9 cellular contexts compared by ENCODE assay signal in genomic region chr7:2209961-2210323, GRCh38. TPM values are rescaled to one million over a fixed set of nuclear protein-coding genes. Genes with fewer than 3 reads are reported as not detected.
DNase-seq lines count a peak whose midpoint lies in the region; ATAC-seq and TF ChIP-seq lines count a peak whose summit lies in the region.
"Had no signal": no experiment of that assay in that cellular context is flagged by ENCODE, and none has a peak within 500 bp of the region (broad histone marks: within the 10 kb centered on the region; RNA-seq: fewer than 3 reads in every experiment).

No MANE protein-coding gene starts in this region.

- H3K9me3 Mint-ChIP-seq in HFFc6 = no peaks in the 10 kb centered on the region
- no peaks in the 10 kb centered on the region for H3K9me3 Mint-ChIP-seq in activated B cell treated with CpG ODN at 0.5 μM for 24 hours
- no peaks in the 10 kb centered on the region for H3K9me3 Mint-ChIP-seq in stimulated activated memory B cell treated with anti-CD40 and anti-IgM and Interleukin-4, amounts not matched to agents 10 μg/mL and 1 μg/mL and 100 μg/mL, for 72 hours
- H3K9me3 Mint-ChIP-seq: activated T-helper 17 cell treated with anti-CD3 and anti-CD28 coated beads, Interleukin-2, amount 50 U/mL, for 72 hours had no signal

- peak; percentile 9 for ATAC-seq in GM18909 (IDR thresholded peaks at IDR 0.05; ENCODE audit: poor library complexity, unreplicated experiment)
- peak; percentile 19 for ATAC-seq in activated B cell treated with CpG ODN at 0.5 μM for 24 hours (ENCODE audit: low read depth)
- ATAC-seq in stimulated activated memory B cell treated with anti-CD40 and anti-IgM and Interleukin-4, amounts not matched to agents 10 μg/mL and 1 μg/mL and 100 μg/mL, for 72 hours = no peak
- ATAC-seq in GM21717 (IDR thresholded peaks at IDR 0.05; ENCODE audit: unreplicated experiment) = no peak
- ATAC-seq in GM21825 (IDR thresholded peaks at IDR 0.05; ENCODE audit: unreplicated experiment) = no peak

- H3K27me3 Mint-ChIP-seq in HFFc6 (ENCODE audit: insufficient read depth) (no peaks in the 10 kb centered on the region), activated B cell treated with CpG ODN at 0.5 μM for 24 hours (no peaks in the 10 kb centered on the region)
- H3K27me3 Mint-ChIP-seq in stimulated activated memory B cell treated with anti-CD40 and anti-IgM and Interleukin-4, amounts not matched to agents 10 μg/mL and 1 μg/mL and 100 μg/mL, for 72 hours = no peaks in the 10 kb centered on the region
- H3K27me3 Mint-ChIP-seq: activated T-helper 17 cell treated with anti-CD3 and anti-CD28 coated beads, Interleukin-2, amount 50 U/mL, for 72 hours had no signal

- intact Hi-C loops in activated B cell treated with CpG ODN at 0.5 μM for 24 hours (cut with micrococcal nuclease) = loop anchor here (1.0 kb wide), 3 partner anchors 110 to 631 kb away; no protein-coding TSS in a partner anchor

- H3K36me3 Mint-ChIP-seq in HFFc6 (ENCODE audit: low read depth) (peaks cover 12% of the 10 kb centered on the region), activated B cell treated with CpG ODN at 0.5 μM for 24 hours (ENCODE audit: low read depth) (peaks cover 68% of the 10 kb centered on the region)
- H3K36me3 Mint-ChIP-seq in stimulated activated memory B cell treated with anti-CD40 and anti-IgM and Interleukin-4, amounts not matched to agents 10 μg/mL and 1 μg/mL and 100 μg/mL, for 72 hours = peaks cover 68% of the 10 kb centered on the region

- H3K4me1 Mint-ChIP-seq in HFFc6 (ENCODE audit: low read depth) = peaks cover 8% of the 10 kb centered on the region
- H3K4me1 Mint-ChIP-seq in activated B cell treated with CpG ODN at 0.5 μM for 24 hours = peaks cover 9% of the 10 kb centered on the region
- H3K4me1 Mint-ChIP-seq in stimulated activated memory B cell treated with anti-CD40 and anti-IgM and Interleukin-4, amounts not matched to agents 10 μg/mL and 1 μg/mL and 100 μg/mL, for 72 hours = peaks cover 45% of the 10 kb centered on the region
- H3K4me1 Mint-ChIP-seq: activated T-helper 17 cell treated with anti-CD3 and anti-CD28 coated beads, Interleukin-2, amount 50 U/mL, for 72 hours had no signal

- H3K4me3 Mint-ChIP-seq in HFFc6 (no peak overlapping the region), activated B cell treated with CpG ODN at 0.5 μM for 24 hours (no peak overlapping the region)
- H3K4me3 Mint-ChIP-seq in stimulated activated memory B cell treated with anti-CD40 and anti-IgM and Interleukin-4, amounts not matched to agents 10 μg/mL and 1 μg/mL and 100 μg/mL, for 72 hours = no peak overlapping the region
- H3K4me3 Mint-ChIP-seq: activated T-helper 17 cell treated with anti-CD3 and anti-CD28 coated beads, Interleukin-2, amount 50 U/mL, for 72 hours had no signal

- POLR2A ChIA-PET in activated B cell treated with CpG ODN at 0.5 μM for 24 hours (lab: Charles Lee) = interaction anchor here (1.2 kb wide), 1 partner anchor 27 kb away, joined by 4 read pairs; no protein-coding TSS in a partner anchor

- CTCF ChIA-PET in activated B cell treated with CpG ODN at 0.5 μM for 24 hours (lab: Charles Lee) = interaction anchor here (0.8 to 2.0 kb wide), 9 partner anchors 15 to 631 kb away, joined by 3 to 8 read pairs (median 4); no protein-coding TSS in a partner anchor

- no peak for DNase-seq in HFFc6
- DNase-seq in activated B cell treated with CpG ODN at 0.5 μM for 24 hours = no peak
- DNase-seq in SKM-1 (lab: John Stamatoyannopoulos, UW; ENCODE audit: unreplicated experiment) = no peak
- DNase-seq: stimulated activated naive CD4-positive, alpha-beta T cell treated with Interleukin-2 at 50 U/mL for 16 hours had no signal

- no peak for TF ChIP-seq CTCF in HFFc6 (IDR thresholded peaks at IDR 0.05)
- TF ChIP-seq CTCF in activated B cell treated with CpG ODN at 0.5 μM for 24 hours (IDR thresholded peaks at IDR 0.05) = no peak

- H3K27ac Mint-ChIP-seq in HFFc6 = 0 out of 2 replicates have a peak overlapping the region, but pooled peaks have one; percentile 24
- peak overlapping the region; percentile 59 for H3K27ac Mint-ChIP-seq in activated B cell treated with CpG ODN at 0.5 μM for 24 hours
- peak overlapping the region; percentile 93 for H3K27ac Mint-ChIP-seq in stimulated activated memory B cell treated with anti-CD40 and anti-IgM and Interleukin-4, amounts not matched to agents 10 μg/mL and 1 μg/mL and 100 μg/mL, for 72 hours
- H3K27ac Mint-ChIP-seq: activated T-helper 17 cell treated with anti-CD3 and anti-CD28 coated beads, Interleukin-2, amount 50 U/mL, for 72 hours had no signal

RNA-seq across cellular contexts. Expression of gene MAD1L1, which starts 22.8 kb away (rescaled TPM):
- 10 to 100 TPM; 34.6 to 44.8 (median 40.2) TPM for total RNA-seq in HFFc6 (2021; fragmentation: NEBNext Ultra II Directional; extraction: Animal tissue kit (Norgen Biotek cat#: 25700))
- 54.6 and 65.7 TPM in 2 replicates for total RNA-seq in activated B cell treated with CpG ODN at 0.5 μM for 24 hours

RNA-seq across cellular contexts. Expression of gene MRM2, which starts 32.1 kb away (rescaled TPM):
- total RNA-seq in HFFc6 (2021; fragmentation: NEBNext Ultra II Directional; extraction: Animal tissue kit (Norgen Biotek cat#: 25700)) = 10 to 100 TPM; 25.9 to 30.5 (median 27.5) TPM
- 35.3 and 36.5 TPM in 2 replicates for total RNA-seq in activated B cell treated with CpG ODN at 0.5 μM for 24 hours

RNA-seq across cellular contexts. Expression of gene NUDT1, which starts 32.1 kb away (rescaled TPM):
- total RNA-seq in HFFc6 (2021; fragmentation: NEBNext Ultra II Directional; extraction: Animal tissue kit (Norgen Biotek cat#: 25700)) = 10 to 100 TPM; 35.6 to 57.6 (median 45.9) TPM
- total RNA-seq in activated B cell treated with CpG ODN at 0.5 μM for 24 hours = 38.0 and 42.6 TPM in 2 replicates

Comparison
In these comparisons a context has a peak if more than half of its experiments do, and no peak if none do; other contexts are left out.
1. ATAC-seq: peak in GM18909 (single experiment) and activated B cell treated with CpG ODN at 0.5 μM for 24 hours (single experiment); none in stimulated activated memory B cell treated with anti-CD40 and anti-IgM and Interleukin-4, amounts not matched to agents 10 μg/mL and 1 μg/mL and 100 μg/mL, for 72 hours (single experiment), GM21717 (single experiment) and GM21825 (single experiment).
2. H3K27ac Mint-ChIP-seq: peak in every context shown above with its lines; median percentile 93 in stimulated activated memory B cell treated with anti-CD40 and anti-IgM and Interleukin-4, amounts not matched to agents 10 μg/mL and 1 μg/mL and 100 μg/mL, for 72 hours; 59 in activated B cell treated with CpG ODN at 0.5 μM for 24 hours; 24 in HFFc6.